Comparison of ENCODE assay signal across 24 cellular contexts in the genomic region with DNA sequence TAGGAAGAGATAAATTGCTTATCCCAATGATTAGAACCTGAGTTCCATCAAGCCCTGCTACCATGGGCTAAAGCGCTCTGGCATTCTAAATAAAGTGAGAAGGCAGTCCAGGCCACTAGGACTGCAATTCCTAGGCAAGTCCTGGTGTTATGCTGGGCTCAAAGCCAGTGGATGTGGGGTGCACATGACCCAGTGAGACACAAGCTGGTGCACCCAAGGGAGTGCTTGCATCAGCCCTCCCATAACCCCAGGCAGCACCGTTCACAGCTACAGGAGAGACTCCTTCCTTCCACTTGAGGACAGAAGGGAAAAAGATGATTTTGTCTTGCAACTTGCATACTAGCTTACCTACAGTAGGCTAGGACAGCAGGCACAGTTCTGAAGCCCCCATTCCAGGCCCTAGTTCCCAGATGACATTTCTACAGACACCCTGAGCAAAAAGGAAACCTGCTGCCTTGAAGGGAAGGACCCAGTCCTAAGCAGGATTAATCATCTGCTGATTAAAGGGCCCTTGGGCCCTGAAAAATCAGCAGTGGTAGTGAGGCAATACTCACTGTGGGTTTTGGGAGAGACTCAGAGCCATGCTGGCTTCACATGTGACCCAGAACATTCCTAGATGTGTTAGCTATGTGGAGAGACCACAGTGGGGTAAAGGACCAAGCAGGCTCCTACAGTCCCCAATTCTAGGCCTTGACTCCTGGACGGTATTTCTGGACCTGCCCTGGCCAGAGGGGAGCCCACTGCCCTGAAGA.
"Had no signal": no experiment of that assay in that cellular context is flagged by ENCODE, and none has a peak within 500 bp of the region (broad histone marks: within the 10 kb centered on the region; RNA-seq: fewer than 3 reads in every experiment).

No MANE protein-coding gene starts in this region.

- H3K27me3 ChIP-seq: cardiac muscle cell, transverse colon, vagina had no signal

- H3K4me1 ChIP-seq: transverse colon, vagina had no signal

- DNase-seq: activated CD4-positive, alpha-beta T cell treated with anti-CD3 and anti-CD28 coated beads for 36 hours; activated CD4-positive, alpha-beta T cell treated with anti-CD3 and anti-CD28 coated beads, Interleukin-2, amount 50 U/mL, for 48 hours; activated gamma-delta T cell; dermis blood vessel endothelial cell; effector memory CD8-positive, alpha-beta T cell; erythroblast; glutamatergic neuron; hypothalamus; islet precursor cell; nephron progenitor cell; nucleus accumbens; retina; stimulated activated CD4-positive, alpha-beta T cell treated with anti-CD3 and anti-CD28 coated beads, Interleukin-12 subunit alpha, Interleukin-12 subunit beta, amount 100 ng/mL, for 4 hours; stimulated activated CD4-positive, alpha-beta T cell treated with anti-CD3 and anti-CD28 coated beads, Interleukin-1b, Interleukin-23, amount 100 ng/mL, for 48 hours; stimulated activated naive CD4-positive, alpha-beta T cell treated with Interleukin-2 at 50 U/mL for 16 hours; substantia nigra; T-helper 2 cell; transverse colon had no signal

- H3K27me3 Mint-ChIP-seq: activated CD4-positive, alpha-beta T cell treated with anti-CD3 and anti-CD28 coated beads for 36 hours; activated naive CD4-positive, alpha-beta T cell treated with anti-CD3 and anti-CD28 coated beads, Interleukin-2, amount 50 U/mL, for 24 hours; effector memory CD8-positive, alpha-beta T cell had no signal

- H3K9me3 ChIP-seq: transverse colon, vagina had no signal

- H3K27ac Mint-ChIP-seq: activated CD4-positive, alpha-beta T cell treated with anti-CD3 and anti-CD28 coated beads for 36 hours; activated naive CD4-positive, alpha-beta T cell treated with anti-CD3 and anti-CD28 coated beads, Interleukin-2, amount 50 U/mL, for 24 hours; effector memory CD8-positive, alpha-beta T cell; nephron progenitor cell; WTC11 had no signal

- FAIRE-seq: TTC549 had no signal

- H3K27ac ChIP-seq: cardiac muscle cell, transverse colon, vagina had no signal

- H3K4me1 Mint-ChIP-seq: activated CD4-positive, alpha-beta T cell treated with anti-CD3 and anti-CD28 coated beads for 36 hours; activated naive CD4-positive, alpha-beta T cell treated with anti-CD3 and anti-CD28 coated beads, Interleukin-2, amount 50 U/mL, for 24 hours; nephron progenitor cell; WTC11 had no signal

- H3K9me3 Mint-ChIP-seq: effector memory CD8-positive, alpha-beta T cell had no signal

- H3K36me3 ChIP-seq: cardiac muscle cell, transverse colon, vagina had no signal

- H3K4me3 ChIP-seq: cardiac muscle cell, transverse colon, vagina had no signal

- ATAC-seq: activated CD4-positive, alpha-beta T cell treated with anti-CD3 and anti-CD28 coated beads for 36 hours; effector memory CD8-positive, alpha-beta T cell; left lobe of liver; WTC11 had no signal

- H3K4me3 Mint-ChIP-seq: activated CD4-positive, alpha-beta T cell treated with anti-CD3 and anti-CD28 coated beads for 36 hours; activated naive CD4-positive, alpha-beta T cell treated with anti-CD3 and anti-CD28 coated beads, Interleukin-2, amount 50 U/mL, for 24 hours; effector memory CD8-positive, alpha-beta T cell; nephron progenitor cell; WTC11 had no signal

- H3K36me3 Mint-ChIP-seq: activated naive CD4-positive, alpha-beta T cell treated with anti-CD3 and anti-CD28 coated beads, Interleukin-2, amount 50 U/mL, for 24 hours; WTC11 had no signal
